In genomic region chr1:26827205-26827604, GRCh38 we compare ENCODE assay signal across 1 cellular context.
TF ChIP-seq lines count a peak whose summit lies in the region.

No MANE protein-coding gene starts in this region.

TF ChIP-seq in HCT116, 20 proteins besides CTCF, POLR2A, EP300 and RAD21 (continued from another document):
- no peak for TF ChIP-seq ZBTB33 (IDR thresholded peaks at IDR 0.05; ENCODE audit: extremely low read depth, insufficient replicate concordance, low read length)
- TF ChIP-seq MAX (IDR thresholded peaks at IDR 0.05), result no peak
- no peak for TF ChIP-seq SRF (IDR thresholded peaks at IDR 0.05; ENCODE audit: low read depth)
- no peak for TF ChIP-seq ZNF274 (IDR thresholded peaks at IDR 0.05; ENCODE audit: low read depth, low read length)
TF ChIP-seq in HCT116: peak in this region for 0.
